Comparison of ENCODE assay signal across 21 cellular contexts in genomic region chr9:88672874-88673695, GRCh38.
A peak's percentile ranks its signal among the peaks of the same experiment; 100 is the strongest.
DNase-seq lines count a peak whose midpoint lies in the region; ATAC-seq, FAIRE-seq and TF ChIP-seq lines count a peak whose summit lies in the region.
"Had no signal": no experiment of that assay in that cellular context is flagged by ENCODE, and none has a peak within 500 bp of the region (broad histone marks: within the 10 kb centered on the region; RNA-seq: fewer than 3 reads in every experiment).

No MANE protein-coding gene starts in this region.

- peak; percentile 95 for FAIRE-seq in bronchial epithelial cell (lab: Jason Lieb, UNC)
- FAIRE-seq: endometrium had no signal

- no peak overlapping the region for H3K9ac ChIP-seq in IMR-90 (ENCODE audit: low read depth, low read length)

- H3K56ac ChIP-seq in IMR-90 (ENCODE audit: extremely low read depth, insufficient read depth, low read length) = no peak overlapping the region

- no peaks in the 10 kb centered on the region for H3K79me1 ChIP-seq in IMR-90 (ENCODE audit: low read depth in 1 of 2, low read length in 2 of 2)

- CTCF ChIA-PET in IMR-90 (lab: Yijun Ruan, JAX) = interaction anchor here (0.6 kb wide), 1 partner anchor 49 kb away, joined by 5 read pairs; no protein-coding TSS in a partner anchor
- CTCF ChIA-PET in naive thymus-derived CD4-positive, alpha-beta T cell (lab: Charles Lee) = no interaction called here

- POLR2A ChIA-PET in IMR-90 (lab: Charles Lee; ENCODE audit: unreplicated experiment) = no interaction called here
- POLR2A ChIA-PET in naive thymus-derived CD4-positive, alpha-beta T cell (lab: Charles Lee) = no interaction called here

- in situ Hi-C loops in IMR-90 (cut with MboI; ENCODE audit: low sequenced_read_pairs) = no loop called here

- H4K5ac ChIP-seq in IMR-90 (ENCODE audit: low read depth, low read length) = no peak overlapping the region

- no peak overlapping the region for H3K14ac ChIP-seq in IMR-90 (replicated peaks; ENCODE audit: low read depth, low read length)

- no peaks in the 10 kb centered on the region for H3K9me3 ChIP-seq in IMR-90 (ENCODE audit: control insufficient read depth, insufficient read depth, low read length)
- H3K9me3 ChIP-seq in naive thymus-derived CD4-positive, alpha-beta T cell (ENCODE audit: control insufficient read depth in 2 of 3, low read length in 3 of 3) = no peaks in the 10 kb centered on the region
- peaks cover 0 to 6% of the 10 kb centered on the region in 2 donors for H3K9me3 ChIP-seq in left lung

- no peak overlapping the region for H3K4me3 ChIP-seq in IMR-90 (ENCODE audit: insufficient read depth, low read depth, low read length)
- no peak overlapping the region for H3K4me3 ChIP-seq in bronchial epithelial cell (ENCODE audit: low read depth, low read length)
- H3K4me3 ChIP-seq in naive thymus-derived CD4-positive, alpha-beta T cell (ENCODE audit: low read length) = no peak overlapping the region
- no peak overlapping the region for H3K4me3 ChIP-seq in left lung
- H3K4me3 ChIP-seq: coronary artery, GM12878, sigmoid colon had no signal

- no peaks in the 10 kb centered on the region for H4K20me1 ChIP-seq in IMR-90 (ENCODE audit: insufficient read depth, low read length)

- no peak overlapping the region for H3K23ac ChIP-seq in IMR-90 (ENCODE audit: low read depth, low read length)

- peaks cover 0 to 3% (median 0%) of the 10 kb centered on the region in 11 donors for H3K9me3 Mint-ChIP-seq in naive thymus-derived CD4-positive, alpha-beta T cell
- H3K9me3 Mint-ChIP-seq: activated CD4-positive, alpha-beta memory T cell treated with anti-CD3 and anti-CD28 coated beads for 36 hours; activated naive CD8-positive, alpha-beta T cell treated with anti-CD3 and anti-CD28 coated beads, Interleukin-2, amount 50 U/mL, for 24 hours; natural killer cell treated with Interleukin-12 subunit alpha and Interleukin-12 subunit beta and Interleukin-15 and Interleukin-18, amount 100 ng/mL, for 72 hours had no signal

- TF ChIP-seq RAD21 in IMR-90 (IDR thresholded peaks at IDR 0.05; ENCODE audit: low read length) = no peak

- peak overlapping the region; percentile 21 for H2AFZ ChIP-seq in IMR-90 (replicated peaks; ENCODE audit: low read length, poor library complexity)

- no peaks in the 10 kb centered on the region for H3K36me3 ChIP-seq in IMR-90 (ENCODE audit: control insufficient read depth, insufficient read depth, low read length)
- H3K36me3 ChIP-seq in bronchial epithelial cell (ENCODE audit: control insufficient read depth, insufficient read depth, low read length) = no peaks in the 10 kb centered on the region
- no peaks in the 10 kb centered on the region for H3K36me3 ChIP-seq in naive thymus-derived CD4-positive, alpha-beta T cell (ENCODE audit: control insufficient read depth in 2 of 3, insufficient read depth in 3 of 3, low read length in 3 of 3)
- H3K36me3 ChIP-seq in left lung = no peaks in the 10 kb centered on the region
- H3K36me3 ChIP-seq: sigmoid colon had no signal

- H3K4me1 Mint-ChIP-seq in naive thymus-derived CD4-positive, alpha-beta T cell = no peaks in the 10 kb centered on the region
- H3K4me1 Mint-ChIP-seq: activated naive CD8-positive, alpha-beta T cell treated with anti-CD3 and anti-CD28 coated beads, Interleukin-2, amount 50 U/mL, for 24 hours; CD4-positive, alpha-beta memory T cell had no signal

- H3K18ac ChIP-seq in IMR-90 (ENCODE audit: low read depth, low read length) = no peak overlapping the region

- peaks cover 10% of the 10 kb centered on the region for H3K9me1 ChIP-seq in IMR-90 (ENCODE audit: insufficient read depth, low read length)

- H3K27ac ChIP-seq in IMR-90 (ENCODE audit: insufficient read depth, low read length) (no peak overlapping the region), left lung (no peak overlapping the region)
- H3K27ac ChIP-seq in naive thymus-derived CD4-positive, alpha-beta T cell (ENCODE audit: low read depth, low read length) = no peak overlapping the region
- H3K27ac ChIP-seq: coronary artery, sigmoid colon had no signal

- no peak overlapping the region for H3K4me2 ChIP-seq in IMR-90 (ENCODE audit: low read depth, low read length)

- intact Hi-C loops in IMR-90 (cut with micrococcal nuclease) (no loop called here), left lung (cut with DNase I) (no loop called here)
- intact Hi-C loops in naive thymus-derived CD4-positive, alpha-beta T cell (cut with micrococcal nuclease) = no loop called here

- peaks cover 0 to 13% (median 5%) of the 10 kb centered on the region in 5 donors for H3K27me3 Mint-ChIP-seq in naive thymus-derived CD4-positive, alpha-beta T cell
- H3K27me3 Mint-ChIP-seq: activated naive CD8-positive, alpha-beta T cell treated with anti-CD3 and anti-CD28 coated beads, Interleukin-2, amount 50 U/mL, for 24 hours had no signal

- no peak for TF ChIP-seq CTCF in IMR-90 (conservative IDR thresholded peaks at IDR 0.05; ENCODE audit: low read depth, low read length)
- no peak for TF ChIP-seq CTCF in bronchial epithelial cell (IDR thresholded peaks at IDR 0.05; ENCODE audit: insufficient read depth, low read length, severe bottlenecking)
- no peak for TF ChIP-seq CTCF in left lung (IDR thresholded peaks at IDR 0.05)

- WGBS in IMR-90 (ENCODE audit: extremely low coverage in 2 of 2, insufficient read length in 1 of 2), 2 experiments = 64% methylated on average over 4 of the region's 12 CpGs; no CpG with 5 or more reads in 1 of the 2 experiments

- no peak for ATAC-seq in IMR-90 (ENCODE audit: low read depth)
- ATAC-seq in naive thymus-derived CD4-positive, alpha-beta T cell = peak; percentile 36
- no peak for ATAC-seq in left lung
- no peak for ATAC-seq in HG02763 (IDR thresholded peaks at IDR 0.05; ENCODE audit: unreplicated experiment)
- ATAC-seq in GM18858 (IDR thresholded peaks at IDR 0.05; ENCODE audit: unreplicated experiment) = no peak
- ATAC-seq: activated naive CD8-positive, alpha-beta T cell treated with anti-CD3 and anti-CD28 coated beads, Interleukin-2, amount 50 U/mL, for 24 hours; GM12878; left cardiac atrium had no signal

- no peaks in the 10 kb centered on the region for H3K4me1 ChIP-seq in IMR-90 (ENCODE audit: control insufficient read depth, insufficient read depth, low read length)
- H3K4me1 ChIP-seq in naive thymus-derived CD4-positive, alpha-beta T cell (ENCODE audit: control insufficient read depth in 2 of 2, insufficient read depth in 2 of 2, low read length in 2 of 2) = no peaks in the 10 kb centered on the region
- no peaks in the 10 kb centered on the region for H3K4me1 ChIP-seq in left lung
- H3K4me1 ChIP-seq: sigmoid colon had no signal

- dilution Hi-C loops in IMR-90 (cut with HindIII; ENCODE audit: low sequenced_read_pairs, unreplicated experiment) = no loop called here

- H2BK120ac ChIP-seq in IMR-90 (ENCODE audit: low read depth, low read length) = no peak overlapping the region

- H2BK15ac ChIP-seq in IMR-90 (ENCODE audit: low read depth, low read length) = no peak overlapping the region

- no peak overlapping the region for H2BK20ac ChIP-seq in IMR-90 (ENCODE audit: low read depth, low read length)

- no TSS peak for BruUV-seq in IMR-90 (replicated peaks; lab: Mats Ljungman, UMichigan)

- DNase-seq in DMS114 treated with DMSO at 0.1 percent for 48 hours (lab: John Stamatoyannopoulos, UW; ENCODE audit: unreplicated experiment) = peak; percentile 5
- no peak for DNase-seq in IMR-90
- no peak for DNase-seq in bronchial epithelial cell (ENCODE audit: low read depth)
- no peak for DNase-seq in naive thymus-derived CD4-positive, alpha-beta T cell
- DNase-seq in NCI-H1436 treated with DMSO at 0.1 percent for 48 hours (lab: John Stamatoyannopoulos, UW) = no peak
- DNase-seq in left lung = no peak
- DNase-seq: activated CD4-positive, alpha-beta memory T cell treated with anti-CD3 and anti-CD28 coated beads for 36 hours; activated gamma-delta T cell; activated naive CD8-positive, alpha-beta T cell treated with anti-CD3 and anti-CD28 coated beads, Interleukin-2, amount 50 U/mL, for 24 hours; CD4-positive, alpha-beta memory T cell; DMS53; left cardiac atrium; NCI-H510A treated with DMSO at 0.1 percent for 48 hours; posterior cingulate gyrus; sigmoid colon had no signal

- no peaks in the 10 kb centered on the region for H3K27me3 ChIP-seq in IMR-90 (ENCODE audit: control insufficient read depth, insufficient read depth, low read length)
- H3K27me3 ChIP-seq in bronchial epithelial cell (ENCODE audit: control insufficient read depth, insufficient read depth, low read length) = no peaks in the 10 kb centered on the region
- H3K27me3 ChIP-seq in naive thymus-derived CD4-positive, alpha-beta T cell (ENCODE audit: control insufficient read depth in 2 of 2, insufficient read depth in 2 of 2, low read length in 2 of 2) = no peaks in the 10 kb centered on the region
- H3K27me3 ChIP-seq in left lung = no peaks in the 10 kb centered on the region
- H3K27me3 ChIP-seq: sigmoid colon had no signal

- no peak overlapping the region for H4K8ac ChIP-seq in IMR-90 (ENCODE audit: low read depth in 2 of 2, low read length in 2 of 2)

- peak overlapping the region; percentile 55 for H2AK9ac ChIP-seq in IMR-90 (replicated peaks; ENCODE audit: low read depth, low read length, poor library complexity)

- peak overlapping the region; percentile 27 for H2AK5ac ChIP-seq in IMR-90 (ENCODE audit: low read depth, low read length)

- H4K91ac ChIP-seq in IMR-90 (ENCODE audit: insufficient read depth, low read depth, low read length) = no peak overlapping the region

- H3K27ac Mint-ChIP-seq in naive thymus-derived CD4-positive, alpha-beta T cell = no peak overlapping the region
- H3K27ac Mint-ChIP-seq: activated CD4-positive, alpha-beta memory T cell treated with anti-CD3 and anti-CD28 coated beads for 36 hours; activated naive CD8-positive, alpha-beta T cell treated with anti-CD3 and anti-CD28 coated beads, Interleukin-2, amount 50 U/mL, for 24 hours; CD4-positive, alpha-beta memory T cell; natural killer cell treated with Interleukin-12 subunit alpha and Interleukin-12 subunit beta and Interleukin-15 and Interleukin-18, amount 100 ng/mL, for 72 hours had no signal

- H3K4ac ChIP-seq in IMR-90 (ENCODE audit: low read depth, low read length) = no peak overlapping the region

- H3K36me3 Mint-ChIP-seq in naive thymus-derived CD4-positive, alpha-beta T cell = no peaks in the 10 kb centered on the region
- H3K36me3 Mint-ChIP-seq: activated CD4-positive, alpha-beta memory T cell treated with anti-CD3 and anti-CD28 coated beads for 36 hours; CD4-positive, alpha-beta memory T cell; natural killer cell treated with Interleukin-12 subunit alpha and Interleukin-12 subunit beta and Interleukin-15 and Interleukin-18, amount 100 ng/mL, for 72 hours had no signal

- peak overlapping the region; percentile 80 for H2BK5ac ChIP-seq in IMR-90 (ENCODE audit: low read depth, low read length, poor library complexity, severe bottlenecking)

- no peak for TF ChIP-seq POLR2A in IMR-90 (IDR thresholded peaks at IDR 0.05; ENCODE audit: low read depth, low read length)

- H3K4me3 Mint-ChIP-seq in naive thymus-derived CD4-positive, alpha-beta T cell = no peak overlapping the region
- H3K4me3 Mint-ChIP-seq: activated CD4-positive, alpha-beta memory T cell treated with anti-CD3 and anti-CD28 coated beads for 36 hours; activated naive CD8-positive, alpha-beta T cell treated with anti-CD3 and anti-CD28 coated beads, Interleukin-2, amount 50 U/mL, for 24 hours; CD4-positive, alpha-beta memory T cell; natural killer cell treated with Interleukin-12 subunit alpha and Interleukin-12 subunit beta and Interleukin-15 and Interleukin-18, amount 100 ng/mL, for 72 hours had no signal

TF ChIP-seq in IMR-90, 13 proteins besides CTCF, POLR2A, EP300 and RAD21 (continues in another document):
- no peak for TF ChIP-seq MAZ (IDR thresholded peaks at IDR 0.05; ENCODE audit: borderline replicate concordance, low read depth, low read length)
